28 cellular contexts compared by ENCODE assay signal in genomic region chr21:38668067-38668466, GRCh38.
"Had no signal": no experiment of that assay in that cellular context is flagged by ENCODE, and none has a peak within 500 bp of the region (broad histone marks: within the 10 kb centered on the region; RNA-seq: fewer than 3 reads in every experiment).

No MANE protein-coding gene starts in this region.

- H3K9me3 Mint-ChIP-seq: immature natural killer cell; memory B cell; naive thymus-derived CD8-positive, alpha-beta T cell; neural crest cell; stimulated activated effector memory CD8-positive, alpha-beta T cell treated with anti-CD3 and anti-CD28 coated beads, Interleukin-12 subunit alpha, Interleukin-12 subunit beta, amount 100 ng/mL, for 72 hours; stimulated activated naive CD8-positive, alpha-beta T cell treated with anti-CD3 and anti-CD28 coated beads, Interleukin-15, Interleukin-2, amounts not matched to agents 100 ng/mL and 50 ng/mL, for 24 hours had no signal

- H3K36me3 Mint-ChIP-seq: immature natural killer cell; memory B cell; naive thymus-derived CD8-positive, alpha-beta T cell; stimulated activated effector memory CD8-positive, alpha-beta T cell treated with anti-CD3 and anti-CD28 coated beads, Interleukin-12 subunit alpha, Interleukin-12 subunit beta, amount 100 ng/mL, for 72 hours had no signal

- H3K4me1 Mint-ChIP-seq: immature natural killer cell; memory B cell; stimulated activated effector memory CD8-positive, alpha-beta T cell treated with anti-CD3 and anti-CD28 coated beads, Interleukin-12 subunit alpha, Interleukin-12 subunit beta, amount 100 ng/mL, for 72 hours had no signal

- H3K4me3 Mint-ChIP-seq: immature natural killer cell; memory B cell; naive thymus-derived CD8-positive, alpha-beta T cell; nephron; neural crest cell; stimulated activated effector memory CD8-positive, alpha-beta T cell treated with anti-CD3 and anti-CD28 coated beads, Interleukin-12 subunit alpha, Interleukin-12 subunit beta, amount 100 ng/mL, for 72 hours; stimulated activated naive CD8-positive, alpha-beta T cell treated with anti-CD3 and anti-CD28 coated beads, Interleukin-15, Interleukin-2, amounts not matched to agents 100 ng/mL and 50 ng/mL, for 24 hours had no signal

- H3K9me3 ChIP-seq: left ventricle myocardium inferior, pancreas, prostate gland, spleen, suprapubic skin, thoracic aorta, tibial artery, upper lobe of right lung had no signal

- H3K27ac Mint-ChIP-seq: immature natural killer cell; memory B cell; naive thymus-derived CD8-positive, alpha-beta T cell; nephron; stimulated activated effector memory CD8-positive, alpha-beta T cell treated with anti-CD3 and anti-CD28 coated beads, Interleukin-12 subunit alpha, Interleukin-12 subunit beta, amount 100 ng/mL, for 72 hours; stimulated activated naive CD8-positive, alpha-beta T cell treated with anti-CD3 and anti-CD28 coated beads, Interleukin-15, Interleukin-2, amounts not matched to agents 100 ng/mL and 50 ng/mL, for 24 hours had no signal

- DNase-seq: hypothalamus; immature natural killer cell; kidney; left ventricle myocardium inferior; midbrain; naive thymus-derived CD8-positive, alpha-beta T cell; nucleus accumbens; pancreas; posterior cingulate gyrus; retina; right cardiac atrium; spleen; stimulated activated CD4-positive, alpha-beta T cell treated with anti-CD3 and anti-CD28 coated beads, Interleukin-4, amount 100 ng/mL, for 24 hours; stimulated activated naive CD4-positive, alpha-beta T cell; tibial artery; trophoblast cell; upper lobe of right lung had no signal

- H3K36me3 ChIP-seq: left ventricle myocardium inferior, pancreas, prostate gland, spleen, suprapubic skin, thoracic aorta, tibial artery, upper lobe of right lung had no signal

- ATAC-seq: naive thymus-derived CD8-positive, alpha-beta T cell; pancreas; right cardiac atrium; sciatic nerve; stimulated activated effector memory CD8-positive, alpha-beta T cell treated with anti-CD3 and anti-CD28 coated beads, Interleukin-12 subunit alpha, Interleukin-12 subunit beta, amount 100 ng/mL, for 72 hours; upper lobe of right lung had no signal

- H3K27ac ChIP-seq: left ventricle myocardium inferior, pancreas, prostate gland, skin epidermis, spleen, suprapubic skin, thoracic aorta, tibial artery, upper lobe of right lung had no signal

- H3K4me3 ChIP-seq: left ventricle myocardium inferior, lung, pancreas, prostate gland, skin epidermis, spleen, suprapubic skin, thoracic aorta, tibial artery, upper lobe of right lung had no signal

- H3K27me3 ChIP-seq: tibial artery, upper lobe of right lung had no signal

- H3K4me1 ChIP-seq: left ventricle myocardium inferior, pancreas, prostate gland, spleen, suprapubic skin, upper lobe of right lung had no signal
